Comparison of ENCODE assay signal across 13 cellular contexts in the genomic region with DNA sequence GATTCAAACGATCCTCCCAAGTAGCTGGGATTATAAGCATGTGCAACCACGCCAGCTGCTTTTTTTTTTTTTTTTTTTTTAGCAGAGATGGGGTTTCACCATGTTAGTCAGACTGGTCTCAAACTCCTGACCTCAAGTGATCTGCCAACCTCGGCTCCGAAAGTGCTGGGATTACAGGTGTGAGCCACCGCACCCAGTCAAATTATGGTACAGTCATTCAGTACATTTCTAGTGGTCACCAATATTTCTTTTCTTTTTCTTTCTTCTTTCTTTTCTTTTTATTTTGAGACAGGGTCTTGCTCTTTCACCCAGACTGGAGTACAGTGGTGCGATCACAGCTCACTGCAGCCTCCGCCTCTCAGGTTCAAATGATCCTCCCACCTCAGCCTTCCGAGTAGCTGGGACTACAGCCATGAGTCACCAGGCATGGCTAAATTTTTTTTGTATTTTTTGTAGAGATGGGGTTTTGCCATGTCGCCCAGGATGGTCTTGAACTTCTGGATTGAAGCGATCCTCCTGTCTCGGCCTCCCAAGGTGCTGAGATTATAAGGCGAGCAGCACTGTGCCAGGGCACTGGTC.
DNase-seq lines count a peak whose midpoint lies in the region; ATAC-seq and FAIRE-seq lines count a peak whose summit lies in the region.
"Had no signal": no experiment of that assay in that cellular context is flagged by ENCODE, and none has a peak within 500 bp of the region (broad histone marks: within the 10 kb centered on the region; RNA-seq: fewer than 3 reads in every experiment).

No MANE protein-coding gene starts in this region.

- ATAC-seq in GM18511 (IDR thresholded peaks at IDR 0.05; ENCODE audit: unreplicated experiment) (peak; percentile 93), GM19023 (IDR thresholded peaks at IDR 0.05; ENCODE audit: unreplicated experiment) (peak; percentile 87), HG02642 (IDR thresholded peaks at IDR 0.05; ENCODE audit: poor library complexity, unreplicated experiment) (peak; percentile 93), HG03457 (IDR thresholded peaks at IDR 0.05; ENCODE audit: unreplicated experiment) (peak; percentile 63)

- DNase-seq in NCI-H128 (lab: John Stamatoyannopoulos, UW; ENCODE audit: unreplicated experiment) (no peak), NK-92 (lab: John Stamatoyannopoulos, UW; ENCODE audit: unreplicated experiment) (no peak), RCC 7860 (ENCODE audit: low spot score) (no peak), Ammon's horn (ENCODE audit: low spot score) (no peak)
- DNase-seq: CD4-positive, alpha-beta memory T cell; kidney glomerular epithelial cell; NCI-H1092; spleen had no signal

- no peak for FAIRE-seq in RCC 7860 (lab: Jason Lieb, UNC)
- FAIRE-seq: astrocyte had no signal
